ENCODE assay signal across 15 cellular contexts in genomic region chr3:152386208-152386607, GRCh38.
A peak's percentile ranks its signal among the peaks of the same experiment; 100 is the strongest.
DNase-seq lines count a peak whose midpoint lies in the region; ATAC-seq and TF ChIP-seq lines count a peak whose summit lies in the region.
"Had no signal": no experiment of that assay in that cellular context is flagged by ENCODE, and none has a peak within 500 bp of the region (broad histone marks: within the 10 kb centered on the region; RNA-seq: fewer than 3 reads in every experiment).

No MANE protein-coding gene starts in this region.

- H3K4me3 ChIP-seq in ACC112 (ENCODE audit: low read depth, low read length) (no peak overlapping the region), prostate gland (no peak overlapping the region), upper lobe of right lung (no peak overlapping the region)

- H3K9me3 ChIP-seq in prostate gland (no peaks in the 10 kb centered on the region), upper lobe of right lung (no peaks in the 10 kb centered on the region)

- no peak for DNase-seq in HFFc6
- DNase-seq in chondrocyte (ENCODE audit: low spot score) = no peak
- DNase-seq in prostate gland (ENCODE audit: low spot score) = no peak
- no peak for DNase-seq in Kasumi-1 (lab: John Stamatoyannopoulos, UW)
- DNase-seq in upper lobe of right lung = no peak
- DNase-seq in T-helper 9 cell = no peak
- DNase-seq in G401 (ENCODE audit: low spot score) = no peak
- DNase-seq: anterior cingulate cortex; C1 segment of cervical spinal cord; effector CD4-positive, alpha-beta T cell; left cardiac atrium; NCI-H1417; nucleus accumbens; Right ventricle myocardium superior had no signal

- H3K9me3 Mint-ChIP-seq in HFFc6 = no peaks in the 10 kb centered on the region
- H3K9me3 Mint-ChIP-seq in chondrocyte (ENCODE audit: low read depth) = no peaks in the 10 kb centered on the region

- in situ Hi-C loops in G401 (cut with HindIII; ENCODE audit: low sequenced_read_pairs) = no loop called here

- no peak overlapping the region for H2AFZ ChIP-seq in ACC112 (ENCODE audit: low read length, unreplicated experiment)

- intact Hi-C loops in prostate gland (cut with DNase I) = loop anchor here (10.0 kb wide), 1 partner anchor 81 kb away; no protein-coding TSS in a partner anchor
- intact Hi-C loops in upper lobe of right lung (cut with DNase I) = no loop called here

- no peak for TF ChIP-seq CTCF in HFFc6 (IDR thresholded peaks at IDR 0.05)
- no peak for TF ChIP-seq CTCF in chondrocyte (IDR thresholded peaks at IDR 0.05)
- TF ChIP-seq CTCF in prostate gland (IDR thresholded peaks at IDR 0.05) = no peak
- TF ChIP-seq CTCF in upper lobe of right lung (IDR thresholded peaks at IDR 0.05) = no peak

- H3K36me3 ChIP-seq in ACC112 (ENCODE audit: insufficient read depth, low read length) (no peaks in the 10 kb centered on the region), prostate gland (no peaks in the 10 kb centered on the region), upper lobe of right lung (no peaks in the 10 kb centered on the region)

- H3K79me2 ChIP-seq in ACC112 (ENCODE audit: control insufficient read depth, insufficient read depth, low read length, unreplicated experiment) = peaks cover 81% of the 10 kb centered on the region

- peaks cover 13% of the 10 kb centered on the region; the same call in 1 of the 2 replicates for H3K36me3 Mint-ChIP-seq in HFFc6 (ENCODE audit: low read depth)
- H3K36me3 Mint-ChIP-seq in chondrocyte (ENCODE audit: low read depth) = peaks cover 1% of the 10 kb centered on the region

- no peak for TF ChIP-seq POLR2A in prostate gland (IDR thresholded peaks at IDR 0.05)

- no peak for ATAC-seq in upper lobe of right lung

- peaks cover 85% of the 10 kb centered on the region for H3K4me1 Mint-ChIP-seq in HFFc6 (ENCODE audit: low read depth)
- H3K4me1 Mint-ChIP-seq in chondrocyte (ENCODE audit: low read depth) = peaks cover 82% of the 10 kb centered on the region

- H3K4me1 ChIP-seq in ACC112 (ENCODE audit: control insufficient read depth, insufficient read depth, low read length, unreplicated experiment) (peaks cover 47% of the 10 kb centered on the region), prostate gland (replicated peaks) (peaks cover 11% of the 10 kb centered on the region), upper lobe of right lung (peaks cover 70% of the 10 kb centered on the region)

- H3K4me3 Mint-ChIP-seq in HFFc6 (peak overlapping the region; percentile 55), chondrocyte (ENCODE audit: unreplicated experiment) (no peak overlapping the region)

- H3K27ac ChIP-seq in ACC112 (ENCODE audit: low read depth, low read length) (peak overlapping the region; percentile 60), prostate gland (peak overlapping the region; percentile 31 to 58), upper lobe of right lung (no peak overlapping the region)

- no peaks in the 10 kb centered on the region for H3K27me3 ChIP-seq in ACC112 (ENCODE audit: insufficient read depth, low read length)
- no peaks in the 10 kb centered on the region for H3K27me3 ChIP-seq in prostate gland (replicated peaks; ENCODE audit: insufficient read depth)
- H3K27me3 ChIP-seq in upper lobe of right lung = no peaks in the 10 kb centered on the region

- H3K27me3 Mint-ChIP-seq in HFFc6 (ENCODE audit: insufficient read depth) (no peaks in the 10 kb centered on the region), chondrocyte (ENCODE audit: low read depth) (no peaks in the 10 kb centered on the region)

- H3K27ac Mint-ChIP-seq in HFFc6 = peak overlapping the region; percentile 82
- peak overlapping the region; percentile 85 for H3K27ac Mint-ChIP-seq in chondrocyte (ENCODE audit: unreplicated experiment)
